16 cellular contexts compared by ENCODE assay signal in genomic region chr5:142772766-142773293, GRCh38. TPM values are rescaled to one million over a fixed set of nuclear protein-coding genes. Genes with fewer than 3 reads are reported as not detected.
DNase-seq lines count a peak whose midpoint lies in the region; ATAC-seq and TF ChIP-seq lines count a peak whose summit lies in the region.
"Had no signal": no experiment of that assay in that cellular context is flagged by ENCODE, and none has a peak within 500 bp of the region (broad histone marks: within the 10 kb centered on the region; RNA-seq: fewer than 3 reads in every experiment).

No MANE protein-coding gene starts in this region.

- peaks cover 62% of the 10 kb centered on the region for H3K4me1 Mint-ChIP-seq in Calu3 (ENCODE audit: low read depth, unreplicated experiment)

- H3K4me1 ChIP-seq in breast epithelium (peaks cover 0 to 4% of the 10 kb centered on the region in 2 donors), lung (ENCODE audit: control insufficient read depth in 2 of 2, insufficient read depth in 2 of 2, low read length in 2 of 2) (peaks cover 7 to 26% of the 10 kb centered on the region in 2 donors)

- CTCF ChIA-PET in Calu3 (lab: Charles Lee), result interaction anchor here (0.6 to 4.5 kb wide), 14 partner anchors 11 to 116 kb away, joined by 3 to 61 read pairs (median 8); no protein-coding TSS in a partner anchor

- no peak for DNase-seq in AG10803 (ENCODE audit: low read depth)
- DNase-seq in Calu3, result no peak
- no peak for DNase-seq in breast epithelium (ENCODE audit: low spot score in 2 of 2)
- DNase-seq in lung (ENCODE audit: low spot score), result no peak
- no peak for DNase-seq in NCI-H69 (lab: John Stamatoyannopoulos, UW)
- no peak for DNase-seq in cerebellum (ENCODE audit: low spot score)
- DNase-seq: activated CD4-positive, CD25-positive, alpha-beta regulatory T cell treated with anti-CD3 and anti-CD28 coated beads, Interleukin-2, amount 50 U/mL, for 72 hours; activated effector memory CD4-positive, alpha-beta T cell treated with anti-CD3 and anti-CD28 coated beads, Interleukin-2, amount 50 U/mL, for 16 hours; esophagus squamous epithelium; GF-D8; NCI-H2171; stimulated activated CD4-positive, alpha-beta T cell treated with anti-CD3 and anti-CD28 coated beads, Interleukin-4, amount 100 ng/mL, for 4 hours; stimulated activated naive CD4-positive, alpha-beta T cell treated with Interleukin-2 at 50 U/mL for 16 hours; T-helper 1 cell had no signal

- H3K36me3 ChIP-seq in breast epithelium (no peaks in the 10 kb centered on the region), lung (ENCODE audit: control insufficient read depth in 2 of 2, insufficient read depth in 2 of 2, low read length in 2 of 2) (no peaks in the 10 kb centered on the region)
- H3K36me3 ChIP-seq: esophagus squamous epithelium had no signal

- ATAC-seq in lung (ENCODE audit: insufficient read depth, low FRiP score) (no peak), HG03432 (IDR thresholded peaks at IDR 0.05; ENCODE audit: unreplicated experiment) (no peak), HG03354 (IDR thresholded peaks at IDR 0.05; ENCODE audit: poor library complexity, severe bottlenecking, unreplicated experiment) (no peak)

- WGBS in lung, 2 donors, result 83 to 84% methylated on average over 6 of the region's 6 CpGs

- TF ChIP-seq POLR2A in breast epithelium (IDR thresholded peaks at IDR 0.05), result no peak

- H3K27ac ChIP-seq in breast epithelium (no peak overlapping the region), lung (ENCODE audit: low read depth in 1 of 2, low read length in 1 of 2) (peak overlapping the region; percentile 20 to 98)

- no peaks in the 10 kb centered on the region for H3K9me3 Mint-ChIP-seq in Calu3 (ENCODE audit: low read depth, unreplicated experiment)

- no TSS peak for BruUV-seq in Calu3 (replicated peaks; lab: Mats Ljungman, UMichigan)

- H3K9me3 ChIP-seq in breast epithelium, result no peaks in the 10 kb centered on the region
- H3K9me3 ChIP-seq in lung (ENCODE audit: control insufficient read depth in 2 of 2, insufficient read depth in 1 of 2, low read length in 1 of 2), result no peaks in the 10 kb centered on the region
- H3K9me3 ChIP-seq: esophagus squamous epithelium had no signal

- H3K27ac Mint-ChIP-seq in Calu3 (ENCODE audit: unreplicated experiment), result peak overlapping the region; percentile 57

- no peaks in the 10 kb centered on the region for H3K27me3 ChIP-seq in breast epithelium
- H3K27me3 ChIP-seq in lung (ENCODE audit: control insufficient read depth, insufficient read depth), result no peaks in the 10 kb centered on the region
- H3K27me3 ChIP-seq: esophagus squamous epithelium had no signal

- intact Hi-C loops in Calu3 (cut with micrococcal nuclease; ENCODE audit: unreplicated experiment) (no loop called here), breast epithelium (cut with DNase I; ENCODE audit: low total_unique reads) (no loop called here)

- peak overlapping the region; percentile 97 for H3K4me3 Mint-ChIP-seq in Calu3 (ENCODE audit: low read depth, unreplicated experiment)

- H3K36me3 Mint-ChIP-seq in Calu3 (ENCODE audit: insufficient read depth, unreplicated experiment), result peaks cover 40% of the 10 kb centered on the region

- TF ChIP-seq CTCF in AG10803 (conservative IDR thresholded peaks at IDR 0.05; ENCODE audit: low read length) (no peak), Calu3 (IDR thresholded peaks at IDR 0.05; ENCODE audit: unreplicated experiment) (no peak), breast epithelium (IDR thresholded peaks at IDR 0.05) (no peak), lung (IDR thresholded peaks at IDR 0.05; ENCODE audit: control extremely low read depth, extremely low read depth) (no peak)

- H3K27me3 Mint-ChIP-seq in Calu3 (ENCODE audit: unreplicated experiment), result no peaks in the 10 kb centered on the region

- H3K4me3 ChIP-seq in AG10803 (ENCODE audit: low read length) (peak overlapping the region; percentile 95), breast epithelium (peak overlapping the region in 2 of 3 donors; percentile 78 to 86), lung (no peak overlapping the region)

RNA-seq across cellular contexts. Expression of gene ARHGAP26, which starts 2.7 kb away (rescaled TPM):
- total RNA-seq in Calu3 (2022) (112 and 118 TPM in 2 replicates), breast epithelium (10 to 100 TPM; 33.1 to 89.0 (median 56.4) TPM), lung (10 to 100 TPM; 36.2 to 52.3 TPM), cerebellum (35.5 TPM)
- 10 to 100 TPM in 1 of 2 donors, 1 to 10 TPM in 1; 5.4 to 24.5 TPM for polyA plus RNA-seq in lung

Comparison
In these comparisons a context has a peak if more than half of its experiments do, and no peak if none do; other contexts are left out.
1. H3K27ac ChIP-seq: peak in lung (2 of 2); none in breast epithelium (0 of 2).